7 cellular contexts compared by ENCODE assay signal in the genomic region with DNA sequence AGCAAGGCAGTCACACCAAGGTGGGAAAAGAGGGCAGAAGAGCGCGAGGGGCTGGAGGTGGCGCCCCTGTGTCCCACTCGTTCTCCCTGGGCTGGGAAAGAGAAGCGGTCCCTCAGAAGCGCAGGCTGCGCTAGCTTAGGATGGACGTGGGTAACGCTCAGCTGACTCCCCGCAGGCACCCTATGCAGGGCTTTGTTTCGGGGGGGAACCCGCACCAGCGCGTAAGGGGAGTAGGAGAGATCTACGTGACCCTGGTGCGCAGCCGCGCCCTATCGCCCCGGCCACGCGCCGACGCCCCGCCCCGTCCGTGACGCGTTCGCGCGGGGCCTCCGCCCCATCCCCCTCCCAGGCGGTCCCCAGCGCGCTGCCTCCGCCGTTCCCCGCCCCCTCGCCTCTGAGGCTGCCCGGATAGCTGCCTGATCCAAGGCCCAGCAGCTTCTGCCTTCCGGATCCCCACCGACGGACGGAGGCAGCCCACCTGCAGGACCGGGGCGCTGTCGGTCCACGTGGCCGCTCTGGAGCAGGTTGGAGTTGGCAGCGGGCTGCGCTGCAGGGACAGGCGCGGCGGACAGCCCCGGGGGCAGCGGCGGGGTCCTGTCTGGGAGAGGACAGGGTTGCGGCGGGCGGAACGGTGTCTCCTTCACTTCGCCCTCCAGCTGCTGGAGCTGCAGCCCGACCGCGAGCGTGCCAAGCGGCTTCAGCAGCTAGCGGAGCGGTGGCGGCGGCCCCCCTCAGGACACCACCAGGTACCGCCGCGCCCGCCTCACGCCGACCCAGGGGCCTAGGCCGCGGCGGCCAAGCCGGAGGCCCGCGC. TPM values are rescaled to one million over a fixed set of nuclear protein-coding genes. Genes with fewer than 3 reads are reported as not detected.
DNase-seq lines count a peak whose midpoint lies in the region; ATAC-seq, FAIRE-seq and TF ChIP-seq lines count a peak whose summit lies in the region.

A gene with protein sequence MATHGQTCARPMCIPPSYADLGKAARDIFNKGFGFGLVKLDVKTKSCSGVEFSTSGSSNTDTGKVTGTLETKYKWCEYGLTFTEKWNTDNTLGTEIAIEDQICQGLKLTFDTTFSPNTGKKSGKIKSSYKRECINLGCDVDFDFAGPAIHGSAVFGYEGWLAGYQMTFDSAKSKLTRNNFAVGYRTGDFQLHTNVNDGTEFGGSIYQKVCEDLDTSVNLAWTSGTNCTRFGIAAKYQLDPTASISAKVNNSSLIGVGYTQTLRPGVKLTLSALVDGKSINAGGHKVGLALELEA (plus strand): TSS at position 604 of the 814 bp plus-strand sequence. CDS start 363 bp downstream, outside the sequence.

- TF ChIP-seq CTCF in sigmoid colon (IDR thresholded peaks at IDR 0.05): no peak

- FAIRE-seq in GM18507 (lab: Jason Lieb, UNC): peak; percentile 96

- H3K27ac ChIP-seq in sigmoid colon: peak within 1 kb of the TSS; percentile 99 to 100 (median 100)

- TF ChIP-seq EP300 in sigmoid colon (IDR thresholded peaks at IDR 0.05): no peak

- H3K4me1 ChIP-seq in sigmoid colon: peaks cover 0 to 63% (median 51%) of the 10 kb centered on the region in 4 donors

- TF ChIP-seq POLR2A in sigmoid colon (IDR thresholded peaks at IDR 0.05): peak; percentile 68 to 83

- WGBS in sigmoid colon, 2 donors: 0 to 1% methylated on average over 84 of the region's 84 CpGs

- peak; percentile 88 for ATAC-seq in HG02885 (IDR thresholded peaks at IDR 0.05; ENCODE audit: poor library complexity, unreplicated experiment)

- no peaks in the 10 kb centered on the region for H3K9me3 ChIP-seq in sigmoid colon

- intact Hi-C loops in sigmoid colon (cut with DNase I): loop anchor here (2.0 to 5.0 kb wide), 2 partner anchors 20 to 98 kb away; a partner anchor contains a TSS

- H3K4me3 ChIP-seq in sigmoid colon: peak within 1 kb of the TSS; percentile 70 to 96 (median 76)

- peaks cover 7 to 36% (median 28%) of the 10 kb centered on the region in 4 donors for H3K36me3 ChIP-seq in sigmoid colon

- H3K27me3 ChIP-seq in sigmoid colon: no peaks in the 10 kb centered on the region

- DNase-seq in GM18507 (ENCODE audit: extremely low spot score, insufficient read length, low read depth): peak; percentile 91
- DNase-seq in NCI-H1930 (lab: John Stamatoyannopoulos, UW): peak; percentile 69 to 82
- peak; percentile 96 for DNase-seq in T1000 (lab: John Stamatoyannopoulos, UW)
- peak; percentile 96 for DNase-seq in astrocyte of the hippocampus (ENCODE audit: low read depth, low spot score)
- peak; percentile 65 to 100 (median 90) for DNase-seq in hypothalamus (lab: John Stamatoyannopoulos, UW)
- DNase-seq in sigmoid colon: peak; percentile 95

RNA-seq across cellular contexts. Expression of the gene that starts here (rescaled TPM):
- 100 to 1,000 TPM; 205 to 253 (median 232) TPM for total RNA-seq in sigmoid colon
- 100 to 1,000 TPM; 232 to 437 (median 282) TPM for polyA plus RNA-seq in sigmoid colon

Comparison
In these comparisons a context has a peak if more than half of its experiments do, and no peak if none do; other contexts are left out.
1. Peak in every context shown above with its lines: DNase-seq, ATAC-seq, H3K4me3 ChIP-seq and H3K27ac ChIP-seq.